ENCODE assay signal across 1 cellular context in the genomic region with DNA sequence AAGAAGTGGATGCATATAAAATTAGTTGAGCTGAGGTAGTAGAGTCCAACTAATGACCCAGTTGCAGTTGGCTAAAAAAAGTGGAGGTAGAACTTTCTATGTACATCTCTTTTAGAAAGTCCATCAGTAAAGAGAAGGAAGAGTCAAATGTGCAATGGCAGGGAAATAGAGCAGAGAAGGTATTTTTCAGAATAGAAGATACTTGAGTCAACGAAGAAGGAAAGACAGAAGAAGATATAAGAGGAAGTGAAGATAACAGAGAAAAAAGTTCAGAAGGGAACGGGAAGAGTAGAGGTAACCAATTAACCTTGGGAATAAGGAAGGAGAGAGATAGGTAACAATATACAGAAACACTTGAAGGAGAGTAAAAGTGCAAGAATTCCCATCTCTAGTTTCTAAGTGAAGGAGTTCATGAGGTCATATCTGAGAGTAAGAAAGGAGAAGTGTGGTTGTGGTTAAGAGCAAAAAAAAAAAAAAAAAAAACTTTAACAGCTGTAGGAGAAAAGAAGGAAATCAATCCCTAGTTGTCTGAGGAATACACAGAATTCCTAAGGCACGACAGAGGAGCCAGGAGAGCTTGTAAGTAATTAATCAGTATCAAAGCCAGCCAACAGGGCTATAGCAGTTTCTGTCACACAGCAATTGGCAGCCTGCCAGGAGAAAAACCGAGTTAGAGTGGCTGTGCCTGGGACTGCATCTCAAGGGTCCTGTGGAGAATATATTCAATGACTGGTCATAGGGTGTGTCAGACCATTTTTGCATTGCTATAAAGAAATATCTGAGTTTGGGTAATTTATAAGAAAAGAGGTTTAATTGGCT.
TF ChIP-seq lines count a peak whose summit lies in the region.

No MANE protein-coding gene starts in this region.

TF ChIP-seq in HCT116, 20 proteins besides CTCF, POLR2A, EP300 and RAD21 (continued from another document):
- TF ChIP-seq, protein P1, sequence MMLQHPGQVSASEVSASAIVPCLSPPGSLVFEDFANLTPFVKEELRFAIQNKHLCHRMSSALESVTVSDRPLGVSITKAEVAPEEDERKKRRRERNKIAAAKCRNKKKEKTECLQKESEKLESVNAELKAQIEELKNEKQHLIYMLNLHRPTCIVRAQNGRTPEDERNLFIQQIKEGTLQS (IDR thresholded peaks at IDR 0.05) = no peak
